In genomic region chr17:38751144-38751802, GRCh38 we compare ENCODE assay signal across 8 cellular contexts. TPM values are rescaled to one million over a fixed set of nuclear protein-coding genes. Genes with fewer than 3 reads are reported as not detected.
DNase-seq lines count a peak whose midpoint lies in the region; ATAC-seq and TF ChIP-seq lines count a peak whose summit lies in the region.

No MANE protein-coding gene starts in this region.

- peaks cover 29% of the 10 kb centered on the region for H3K36me3 ChIP-seq in DOHH2 (ENCODE audit: control insufficient read depth, low read length)

- peaks cover 33% of the 10 kb centered on the region for H3K79me2 ChIP-seq in DOHH2 (ENCODE audit: control insufficient read depth, low read length)

- H3K4me3 ChIP-seq in DOHH2 (ENCODE audit: low read length): peak overlapping the region; percentile 91

- peak overlapping the region; percentile 98 for H3K4me3 Mint-ChIP-seq in activated naive CD8-positive, alpha-beta T cell treated with anti-CD3 and anti-CD28 coated beads, Interleukin-2, amount 10 ng/mL, durations not matched to agents 7 days and 5 days

- peaks cover 19% of the 10 kb centered on the region for H3F3A ChIP-seq in DOHH2 (ENCODE audit: control insufficient read depth, insufficient read depth)

- H3K27ac ChIP-seq in DOHH2 (ENCODE audit: low read depth, low read length): peak overlapping the region; percentile 23
- peak overlapping the region; percentile 38 for H3K27ac ChIP-seq in layer of hippocampus (ENCODE audit: low read depth, low read length)

- DNase-seq in Kasumi-1 (lab: John Stamatoyannopoulos, UW) (peak; percentile 31 to 39), HK-2 (ENCODE audit: unreplicated experiment) (no peak), AML-193 (lab: John Stamatoyannopoulos, UW) (no peak), GDM1 (lab: John Stamatoyannopoulos, UW) (no peak), OCI-M2 (lab: John Stamatoyannopoulos, UW; ENCODE audit: unreplicated experiment) (no peak)
- DNase-seq in activated naive CD8-positive, alpha-beta T cell treated with anti-CD3 and anti-CD28 coated beads, Interleukin-2, amount 10 ng/mL, durations not matched to agents 7 days and 5 days: no peak

- no peaks in the 10 kb centered on the region for H3K9me3 ChIP-seq in DOHH2 (ENCODE audit: control insufficient read depth, insufficient read depth, low read length)

- H3K9me2 ChIP-seq in DOHH2 (replicated peaks; ENCODE audit: control insufficient read depth, low read length): no peaks in the 10 kb centered on the region

- H3K27me3 ChIP-seq in DOHH2 (ENCODE audit: control insufficient read depth, low read length) (peaks cover 20% of the 10 kb centered on the region), layer of hippocampus (ENCODE audit: control insufficient read depth, insufficient read depth, low read length) (no peaks in the 10 kb centered on the region)

- H3K27me3 Mint-ChIP-seq in activated naive CD8-positive, alpha-beta T cell treated with anti-CD3 and anti-CD28 coated beads, Interleukin-2, amount 10 ng/mL, durations not matched to agents 7 days and 5 days: peaks cover 33% of the 10 kb centered on the region

- peak overlapping the region; percentile 97 for H3K27ac Mint-ChIP-seq in activated naive CD8-positive, alpha-beta T cell treated with anti-CD3 and anti-CD28 coated beads, Interleukin-2, amount 10 ng/mL, durations not matched to agents 7 days and 5 days

- peaks cover 55% of the 10 kb centered on the region for H3K4me1 ChIP-seq in DOHH2 (ENCODE audit: control insufficient read depth, low read length)

- peak overlapping the region; percentile 73 for H3K4me2 ChIP-seq in DOHH2 (ENCODE audit: low read length)

- no peaks in the 10 kb centered on the region; the same call in 1 of the 2 replicates for H4K20me1 ChIP-seq in DOHH2 (ENCODE audit: control insufficient read depth, insufficient read depth, low read depth, low read length)

- no peak for TF ChIP-seq CTCF in DOHH2 (IDR thresholded peaks at IDR 0.05; ENCODE audit: low read depth, low read length, poor library complexity, severe bottlenecking)

- H3K4me1 Mint-ChIP-seq in activated naive CD8-positive, alpha-beta T cell treated with anti-CD3 and anti-CD28 coated beads, Interleukin-2, amount 10 ng/mL, durations not matched to agents 7 days and 5 days: peaks cover 32% of the 10 kb centered on the region

- POLR2A ChIA-PET in activated naive CD8-positive, alpha-beta T cell treated with anti-CD3 and anti-CD28 coated beads, Interleukin-2, amount 10 ng/mL, durations not matched to agents 7 days and 5 days (lab: Charles Lee): interaction anchor here (0.7 to 2.1 kb wide), 7 partner anchors 23 to 416 kb away, joined by 3 to 7 read pairs (median 3); partner anchors contain the start of gene MLLT6

- ATAC-seq in activated naive CD8-positive, alpha-beta T cell treated with anti-CD3 and anti-CD28 coated beads, Interleukin-2, amount 10 ng/mL, durations not matched to agents 7 days and 5 days (ENCODE audit: low read depth): no peak

- H3K9me3 Mint-ChIP-seq in activated naive CD8-positive, alpha-beta T cell treated with anti-CD3 and anti-CD28 coated beads, Interleukin-2, amount 10 ng/mL, durations not matched to agents 7 days and 5 days: no peaks in the 10 kb centered on the region

- H3K36me3 Mint-ChIP-seq in activated naive CD8-positive, alpha-beta T cell treated with anti-CD3 and anti-CD28 coated beads, Interleukin-2, amount 10 ng/mL, durations not matched to agents 7 days and 5 days: peaks cover 11% of the 10 kb centered on the region

RNA-seq across cellular contexts. Expression of gene PSMB3, which starts 1.3 kb away (rescaled TPM):
- total RNA-seq in activated naive CD8-positive, alpha-beta T cell treated with anti-CD3 and anti-CD28 coated beads, Interleukin-2, amount 10 ng/mL, durations not matched to agents 7 days and 5 days: 100 to 1,000 TPM; 182 to 189 TPM

RNA-seq across cellular contexts. Expression of gene PCGF2, which starts 3.1 kb away (rescaled TPM):
- total RNA-seq in activated naive CD8-positive, alpha-beta T cell treated with anti-CD3 and anti-CD28 coated beads, Interleukin-2, amount 10 ng/mL, durations not matched to agents 7 days and 5 days: 1 to 10 TPM; 1.8 to 2.0 TPM

RNA-seq across cellular contexts. Expression of gene CISD3, which starts 21.1 kb away (rescaled TPM):
- 10 to 100 TPM; 30.4 to 37.3 TPM for total RNA-seq in activated naive CD8-positive, alpha-beta T cell treated with anti-CD3 and anti-CD28 coated beads, Interleukin-2, amount 10 ng/mL, durations not matched to agents 7 days and 5 days

RNA-seq across cellular contexts. Expression of gene MLLT6, which starts 46.2 kb away (rescaled TPM):
- total RNA-seq in activated naive CD8-positive, alpha-beta T cell treated with anti-CD3 and anti-CD28 coated beads, Interleukin-2, amount 10 ng/mL, durations not matched to agents 7 days and 5 days: 100 to 1,000 TPM; 333 to 343 TPM

RNA-seq across cellular contexts. Expression of gene PIP4K2B, which starts 48.1 kb away (rescaled TPM):
- total RNA-seq in activated naive CD8-positive, alpha-beta T cell treated with anti-CD3 and anti-CD28 coated beads, Interleukin-2, amount 10 ng/mL, durations not matched to agents 7 days and 5 days: 10 to 100 TPM; 55.1 to 58.0 TPM

Comparison
In these comparisons a context has a peak if more than half of its experiments do, and no peak if none do; other contexts are left out.
1. DNase-seq: peak in Kasumi-1 (2 of 2); none in activated naive CD8-positive, alpha-beta T cell treated with anti-CD3 and anti-CD28 coated beads, Interleukin-2, amount 10 ng/mL, durations not matched to agents 7 days and 5 days (single experiment), HK-2 (single experiment), AML-193 (0 of 2), GDM1 (single experiment) and OCI-M2 (single experiment).